Comparison of ENCODE assay signal across 10 cellular contexts in genomic region chr1:205746757-205747412, GRCh38. TPM values are rescaled to one million over a fixed set of nuclear protein-coding genes. Genes with fewer than 3 reads are reported as not detected.
A peak's percentile ranks its signal among the peaks of the same experiment; 100 is the strongest.
DNase-seq lines count a peak whose midpoint lies in the region; ATAC-seq, FAIRE-seq and TF ChIP-seq lines count a peak whose summit lies in the region.
"Had no signal": no experiment of that assay in that cellular context is flagged by ENCODE, and none has a peak within 500 bp of the region (broad histone marks: within the 10 kb centered on the region; RNA-seq: fewer than 3 reads in every experiment).

No MANE protein-coding gene starts in this region.

- TF ChIP-seq EP300 in HepG2 (IDR thresholded peaks at IDR 0.05; ENCODE audit: low read depth in 2 of 2, low read length in 2 of 2) = no peak
- no peak for TF ChIP-seq EP300 in HepG2 (CRISPR knock-in tag; IDR thresholded peaks at IDR 0.05; ENCODE audit: borderline replicate concordance)

- no peak overlapping the region for H3K27ac Mint-ChIP-seq in activated naive CD8-positive, alpha-beta T cell treated with anti-CD3 and anti-CD28 coated beads, Interleukin-2, amount 10 ng/mL, durations not matched to agents 7 days and 5 days
- H3K27ac Mint-ChIP-seq in type B pancreatic cell = peak overlapping the region; percentile 24

- CTCF ChIA-PET in HepG2 (lab: Yijun Ruan, JAX; ENCODE audit: low intra/inter-chr PET ratio, low total read pairs) = no interaction called here

- H3K4me3 ChIP-seq in heart right ventricle = peak overlapping the region in 6 of 10 donors; percentile 73 to 86 (median 78)
- peak overlapping the region in 2 of 3 experiments; percentile 41 to 81; a peak in 3 of 6 replicates for H3K4me3 ChIP-seq in HepG2 (replicated peaks in 1 of 3; ENCODE audit: insufficient read depth in 1 of 3, low read depth in 2 of 3, low read length in 3 of 3)

- H3K27ac ChIP-seq in heart right ventricle (peak overlapping the region in 2 of 10 donors; percentile 11 to 21), HepG2 (ENCODE audit: extremely low read length, insufficient read depth, low read length) (no peak overlapping the region)

- BruUV-seq in HepG2 (replicated peaks; lab: Mats Ljungman, UMichigan) = no TSS peak

- DNase-seq in heart right ventricle (no peak), cardiac septum (ENCODE audit: low spot score) (no peak), HepG2 (ENCODE audit: low spot score) (no peak), type B pancreatic cell (ENCODE audit: extremely low spot score, unreplicated experiment) (no peak), G401 (ENCODE audit: low spot score) (no peak), NCI-H146 treated with DMSO at 0.1 percent for 48 hours (lab: John Stamatoyannopoulos, UW; ENCODE audit: unreplicated experiment) (no peak)
- no peak for DNase-seq in activated naive CD8-positive, alpha-beta T cell treated with anti-CD3 and anti-CD28 coated beads, Interleukin-2, amount 10 ng/mL, durations not matched to agents 7 days and 5 days
- DNase-seq: activated CD4-positive, alpha-beta T cell treated with anti-CD3 and anti-CD28 coated beads for 1 hour had no signal

- peaks cover 70% of the 10 kb centered on the region for H3K79me2 ChIP-seq in HepG2 (ENCODE audit: insufficient read depth, low read length)

- intact Hi-C loops in heart right ventricle (cut with DNase I) (no loop called here), cardiac septum (cut with DNase I) (loop anchor here (5.0 kb wide), 1 partner anchor 65 kb away; the partner anchor contains the start of gene SLC41A1), HepG2 (cut with micrococcal nuclease; ENCODE audit: unreplicated experiment) (no loop called here)

- H3K27me3 ChIP-seq in heart right ventricle (no peaks in the 10 kb centered on the region), HepG2 (ENCODE audit: control insufficient read depth in 1 of 2, insufficient read depth in 2 of 2, low read length in 2 of 2) (no peaks in the 10 kb centered on the region; a peak in 1 of 5 replicates)

- no peak overlapping the region for H2AFZ ChIP-seq in HepG2 (ENCODE audit: low read length)

- H3K4me2 ChIP-seq in HepG2 (ENCODE audit: low read depth, low read length) = peak overlapping the region; percentile 95

- POLR2A ChIA-PET in activated naive CD8-positive, alpha-beta T cell treated with anti-CD3 and anti-CD28 coated beads, Interleukin-2, amount 10 ng/mL, durations not matched to agents 7 days and 5 days (lab: Charles Lee) = interaction anchor here (0.9 kb wide), 1 partner anchor 28 kb away, joined by 3 read pairs; the partner anchor contains the start of gene RAB29
- POLR2A ChIA-PET in HepG2 (lab: Yijun Ruan, JAX) = interaction anchor here (0.9 kb wide), 1 partner anchor 18 kb away, joined by 4 read pairs; no protein-coding TSS in a partner anchor

- H3K36me3 Mint-ChIP-seq in activated naive CD8-positive, alpha-beta T cell treated with anti-CD3 and anti-CD28 coated beads, Interleukin-2, amount 10 ng/mL, durations not matched to agents 7 days and 5 days = peaks cover 10% of the 10 kb centered on the region
- peaks cover 20% of the 10 kb centered on the region for H3K36me3 Mint-ChIP-seq in type B pancreatic cell

- H3K36me3 ChIP-seq in heart right ventricle (peaks cover 0 to 10% (median 0%) of the 10 kb centered on the region in 9 donors), HepG2 (replicated peaks in 1 of 2; ENCODE audit: control insufficient read depth in 1 of 2, insufficient read depth in 2 of 2, low read length in 2 of 2) (no peaks in the 10 kb centered on the region)

- peak overlapping the region; percentile 61 for H3K4me3 Mint-ChIP-seq in activated naive CD8-positive, alpha-beta T cell treated with anti-CD3 and anti-CD28 coated beads, Interleukin-2, amount 10 ng/mL, durations not matched to agents 7 days and 5 days
- peak overlapping the region; percentile 78 for H3K4me3 Mint-ChIP-seq in type B pancreatic cell

- H3K9ac ChIP-seq in HepG2 (ENCODE audit: insufficient read depth, low read depth, low read length) = peak overlapping the region; percentile 45; the same call in 1 of the 2 replicates

- no peak for TF ChIP-seq CTCF in heart right ventricle (IDR thresholded peaks at IDR 0.05)
- no peak for TF ChIP-seq CTCF in HepG2 (CRISPR knock-in tag; IDR thresholded peaks at IDR 0.05)
- TF ChIP-seq CTCF in type B pancreatic cell (conservative IDR thresholded peaks at IDR 0.05) = no peak

- peaks cover 48% of the 10 kb centered on the region for H3K4me1 Mint-ChIP-seq in activated naive CD8-positive, alpha-beta T cell treated with anti-CD3 and anti-CD28 coated beads, Interleukin-2, amount 10 ng/mL, durations not matched to agents 7 days and 5 days
- peaks cover 23% of the 10 kb centered on the region for H3K4me1 Mint-ChIP-seq in type B pancreatic cell (ENCODE audit: unreplicated experiment)

- no peak for FAIRE-seq in HepG2 (lab: Jason Lieb, UNC)
- FAIRE-seq: D721Med had no signal

- in situ Hi-C loops in HepG2 (cut with HindIII; ENCODE audit: extremely low pct_ligation_motif_present, low pct_unique_long_range_greater_than_20kb) = no loop called here
- in situ Hi-C loops in G401 (cut with HindIII; ENCODE audit: low sequenced_read_pairs) = no loop called here

- peaks cover 42% of the 10 kb centered on the region for H4K20me1 ChIP-seq in HepG2 (ENCODE audit: insufficient read depth, low read length)

- peaks cover 4 to 67% (median 61%) of the 10 kb centered on the region in 9 donors for H3K4me1 ChIP-seq in heart right ventricle
- peaks cover 62% of the 10 kb centered on the region for H3K4me1 ChIP-seq in HepG2 (ENCODE audit: insufficient read depth, low read length)

- no peak for TF ChIP-seq POLR2A in HepG2 (IDR thresholded peaks at IDR 0.05; ENCODE audit: insufficient read depth in 1 of 2, low read depth in 2 of 2, low read length in 2 of 2)

- H3K27me3 Mint-ChIP-seq in activated naive CD8-positive, alpha-beta T cell treated with anti-CD3 and anti-CD28 coated beads, Interleukin-2, amount 10 ng/mL, durations not matched to agents 7 days and 5 days = no peaks in the 10 kb centered on the region
- peaks cover 5% of the 10 kb centered on the region for H3K27me3 Mint-ChIP-seq in type B pancreatic cell

- H3K9me3 Mint-ChIP-seq in activated naive CD8-positive, alpha-beta T cell treated with anti-CD3 and anti-CD28 coated beads, Interleukin-2, amount 10 ng/mL, durations not matched to agents 7 days and 5 days = no peaks in the 10 kb centered on the region
- no peaks in the 10 kb centered on the region for H3K9me3 Mint-ChIP-seq in type B pancreatic cell

- 58 to 65% methylated on average over 5 of the region's 5 CpGs for WGBS in heart right ventricle, 2 donors
- 88% methylated on average over 5 of the region's 5 CpGs for WGBS in HepG2 (ENCODE audit: low lambda C conversion rate)

- H3K9me3 ChIP-seq in heart right ventricle (no peaks in the 10 kb centered on the region), HepG2 (ENCODE audit: low read length) (no peaks in the 10 kb centered on the region)

- no peak for ATAC-seq in heart right ventricle
- no peak for ATAC-seq in activated naive CD8-positive, alpha-beta T cell treated with anti-CD3 and anti-CD28 coated beads, Interleukin-2, amount 10 ng/mL, durations not matched to agents 7 days and 5 days (ENCODE audit: low read depth)
- no peak for ATAC-seq in HepG2
- ATAC-seq in GM19463 (IDR thresholded peaks at IDR 0.05; ENCODE audit: unreplicated experiment) = no peak

- no peak for TF ChIP-seq RAD21 in HepG2 (CRISPR knock-in tag; IDR thresholded peaks at IDR 0.05)

RNA-seq across cellular contexts. Expression of gene NUCKS1, which starts 3.1 kb away (rescaled TPM):
- total RNA-seq in heart right ventricle = 100 to 1,000 TPM; 174 to 245 (median 211) TPM
- polyA plus RNA-seq in heart right ventricle = 100 to 1,000 TPM in 1 of 2 donors, 10 to 100 TPM in 1; 31.8 to 107 TPM
- 213 TPM for total RNA-seq in cardiac septum
- total RNA-seq in activated naive CD8-positive, alpha-beta T cell treated with anti-CD3 and anti-CD28 coated beads, Interleukin-2, amount 10 ng/mL, durations not matched to agents 7 days and 5 days = 100 to 1,000 TPM; 200 to 211 TPM
- total RNA-seq in HepG2 (2016; rRNA removed; fragmentation: Illumina TruSeq; extraction: Trizol) = 117 and 194 TPM in 2 replicates
- total RNA-seq in HepG2 (2016; cell fraction: cytosol; rRNA removed; fragmentation: Illumina TruSeq; extraction: Trizol; ENCODE audit: low read depth) = 10.3 and 15.8 TPM in 2 replicates
- 125 and 160 TPM in 2 replicates for total RNA-seq in HepG2 (2016; cell fraction: insoluble cytoplasmic fraction; rRNA removed; fragmentation: Illumina TruSeq; extraction: Trizol)
- 40.1 and 45.8 TPM in 2 replicates for total RNA-seq in HepG2 (2016; cell fraction: membrane; rRNA removed; fragmentation: Illumina TruSeq; extraction: Trizol)
- 67.8 and 73.8 TPM in 2 replicates for total RNA-seq in HepG2 (2016; cell fraction: nucleus; rRNA removed; fragmentation: Illumina TruSeq; extraction: Trizol)
- 25.1 and 35.5 TPM in 2 replicates for polyA plus RNA-seq in HepG2 (2011; rRNA removed)
- 14.2 and 24.0 TPM in 2 replicates for polyA plus RNA-seq in HepG2 (2011; cell fraction: cytosol; rRNA removed)
- 8.7 and 10.8 TPM in 2 replicates for polyA plus RNA-seq in HepG2 (2011; cell fraction: nucleus; rRNA removed)
- 32.7 and 70.0 TPM in 2 replicates for polyA plus RNA-seq in HepG2 (2012)
- polyA plus RNA-seq in HepG2 (2016; cell fraction: cytosol; fragmentation: Illumina TruSeq; extraction: Trizol; ENCODE audit: low read depth) = 15.9 and 27.1 TPM in 2 replicates
- polyA plus RNA-seq in HepG2 (2016; cell fraction: insoluble cytoplasmic fraction; fragmentation: Illumina TruSeq; extraction: Trizol; ENCODE audit: low read depth) = 186 and 191 TPM in 2 replicates
- polyA plus RNA-seq in HepG2 (2016; cell fraction: membrane; fragmentation: Illumina TruSeq; extraction: Trizol; ENCODE audit: low read depth) = 54.3 and 56.5 TPM in 2 replicates
- polyA plus RNA-seq in HepG2 (2016; cell fraction: nucleus; fragmentation: Illumina TruSeq; extraction: Trizol; ENCODE audit: insufficient read depth, low read depth) = 84.6 and 113 TPM in 2 replicates
- polyA minus RNA-seq in HepG2 (2011; rRNA and poly(A)+ RNA removed; ENCODE audit: low replicate concordance) = 54.5 and 133 TPM in 2 replicates
- polyA minus RNA-seq in HepG2 (2011; cell fraction: cytosol; rRNA and poly(A)+ RNA removed) = 45.1 and 46.0 TPM in 2 replicates
- 41.1 and 52.6 TPM in 2 replicates for polyA minus RNA-seq in HepG2 (2011; cell fraction: nucleus; rRNA and poly(A)+ RNA removed)
- 185 and 340 TPM in 2 replicates for total RNA-seq in type B pancreatic cell (ENCODE audit: low replicate concordance)
- 142 and 190 TPM in 2 replicates for total RNA-seq in G401 (2014; rRNA removed; shearing (Covaris generic))

RNA-seq across cellular contexts. Expression of gene RAB29, which starts 28.4 kb away (rescaled TPM):
- 10 to 100 TPM in 9 of 10 donors, 1 to 10 TPM in 1; 9.1 to 23.1 (median 16.3) TPM for total RNA-seq in heart right ventricle
- polyA plus RNA-seq in heart right ventricle = 10 to 100 TPM in 1 of 2 donors, 1 to 10 TPM in 1; 5.6 to 10.4 TPM
- 21.3 TPM for total RNA-seq in cardiac septum
- total RNA-seq in activated naive CD8-positive, alpha-beta T cell treated with anti-CD3 and anti-CD28 coated beads, Interleukin-2, amount 10 ng/mL, durations not matched to agents 7 days and 5 days = 10 to 100 TPM; 48.5 to 50.6 TPM
- 10.1 and 13.1 TPM in 2 replicates for total RNA-seq in HepG2 (2016; rRNA removed; fragmentation: Illumina TruSeq; extraction: Trizol)
- 2.2 and 3.1 TPM in 2 replicates for total RNA-seq in HepG2 (2016; cell fraction: cytosol; rRNA removed; fragmentation: Illumina TruSeq; extraction: Trizol; ENCODE audit: low read depth)
- 10.3 and 12.9 TPM in 2 replicates for total RNA-seq in HepG2 (2016; cell fraction: insoluble cytoplasmic fraction; rRNA removed; fragmentation: Illumina TruSeq; extraction: Trizol)
- 5.6 and 7.8 TPM in 2 replicates for total RNA-seq in HepG2 (2016; cell fraction: membrane; rRNA removed; fragmentation: Illumina TruSeq; extraction: Trizol)
- total RNA-seq in HepG2 (2016; cell fraction: nucleus; rRNA removed; fragmentation: Illumina TruSeq; extraction: Trizol) = 4.6 and 6.6 TPM in 2 replicates
- polyA plus RNA-seq in HepG2 (2011; rRNA removed) = 8.7 and 10.0 TPM in 2 replicates
- polyA plus RNA-seq in HepG2 (2011; cell fraction: cytosol; rRNA removed) = 6.9 and 9.3 TPM in 2 replicates
- 4.6 and 5.0 TPM in 2 replicates for polyA plus RNA-seq in HepG2 (2011; cell fraction: nucleus; rRNA removed)
- 8.7 TPM in 2 replicates for polyA plus RNA-seq in HepG2 (2012)
- polyA plus RNA-seq in HepG2 (2016; cell fraction: cytosol; fragmentation: Illumina TruSeq; extraction: Trizol; ENCODE audit: low read depth) = 1.3 and 1.8 TPM in 2 replicates
- 13.6 and 13.7 TPM in 2 replicates for polyA plus RNA-seq in HepG2 (2016; cell fraction: insoluble cytoplasmic fraction; fragmentation: Illumina TruSeq; extraction: Trizol; ENCODE audit: low read depth)
- 4.8 TPM in 2 replicates for polyA plus RNA-seq in HepG2 (2016; cell fraction: membrane; fragmentation: Illumina TruSeq; extraction: Trizol; ENCODE audit: low read depth)
- polyA plus RNA-seq in HepG2 (2016; cell fraction: nucleus; fragmentation: Illumina TruSeq; extraction: Trizol; ENCODE audit: insufficient read depth, low read depth) = 10.6 and 12.0 TPM in 2 replicates
- polyA minus RNA-seq in HepG2 (2011; rRNA and poly(A)+ RNA removed; ENCODE audit: low replicate concordance) = 6.1 and 20.5 TPM in 2 replicates
- 4.6 and 5.8 TPM in 2 replicates for polyA minus RNA-seq in HepG2 (2011; cell fraction: cytosol; rRNA and poly(A)+ RNA removed)
- 3.3 and 3.6 TPM in 2 replicates for polyA minus RNA-seq in HepG2 (2011; cell fraction: nucleus; rRNA and poly(A)+ RNA removed)
- 13.6 and 22.5 TPM in 2 replicates for total RNA-seq in type B pancreatic cell (ENCODE audit: low replicate concordance)
- 6.8 and 8.9 TPM in 2 replicates for total RNA-seq in G401 (2014; rRNA removed; shearing (Covaris generic))
